In the genomic region with DNA sequence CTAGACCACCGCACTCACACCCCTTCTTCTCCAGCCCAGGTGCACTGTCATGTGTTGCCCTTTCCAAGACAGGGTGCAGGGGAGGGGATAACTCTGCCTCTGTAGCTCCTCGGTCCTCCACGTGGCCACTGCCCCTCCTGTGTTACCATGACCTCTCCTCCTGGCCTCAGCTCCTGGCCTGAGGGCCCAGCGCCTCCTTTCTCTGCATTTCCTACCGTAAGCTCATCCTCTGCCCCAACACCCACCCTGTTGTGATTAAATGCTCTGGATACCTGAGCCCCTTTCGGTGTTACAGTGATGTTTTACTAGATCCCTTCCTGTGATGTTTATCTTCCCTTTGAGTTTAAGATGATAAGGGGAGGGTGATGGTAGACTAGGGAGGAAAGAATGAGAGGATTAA, we compare ENCODE assay signal across 28 cellular contexts.
"Had no signal": no experiment of that assay in that cellular context is flagged by ENCODE, and none has a peak within 500 bp of the region (broad histone marks: within the 10 kb centered on the region; RNA-seq: fewer than 3 reads in every experiment).

No MANE protein-coding gene starts in this region.

- H3K36me3 Mint-ChIP-seq: activated naive CD8-positive, alpha-beta T cell treated with anti-CD3 and anti-CD28 coated beads for 36 hours; natural killer cell treated with Interleukin-12 subunit alpha and Interleukin-12 subunit beta and Interleukin-15 and Interleukin-18, amount 100 ng/mL, for 72 hours had no signal

- H3K4me1 ChIP-seq: adrenal gland, foreskin keratinocyte, left lung, suprapubic skin had no signal

- H3K4me3 Mint-ChIP-seq: activated naive CD4-positive, alpha-beta T cell treated with anti-CD3 and anti-CD28 coated beads for 36 hours; activated naive CD8-positive, alpha-beta T cell treated with anti-CD3 and anti-CD28 coated beads for 36 hours; effector memory CD8-positive, alpha-beta T cell; natural killer cell treated with Interleukin-12 subunit alpha and Interleukin-12 subunit beta and Interleukin-15 and Interleukin-18, amount 100 ng/mL, for 72 hours; T-helper 2 cell treated with Interferon-gamma antibody and Interleukin-4, amounts not matched to agents 5 μg/mL and 100 μg/mL, for 36 hours had no signal

- ATAC-seq: body of pancreas; effector memory CD8-positive, alpha-beta T cell; foreskin keratinocyte; heart left ventricle; left lung; lower lobe of right lung; mucosa of descending colon; natural killer cell treated with Interleukin-12 subunit alpha and Interleukin-12 subunit beta and Interleukin-15 and Interleukin-18, amount 100 ng/mL, for 72 hours had no signal

- H3K4me2 ChIP-seq: smooth muscle cell had no signal

- H3K36me3 ChIP-seq: adrenal gland, esophagus muscularis mucosa, heart left ventricle, left lung, lower lobe of right lung, right atrium auricular region, suprapubic skin had no signal

- DNase-seq: activated CD4-positive, alpha-beta T cell treated with anti-CD3 and anti-CD28 coated beads for 4 hours; activated CD4-positive, alpha-beta T cell treated with anti-CD3 and anti-CD28 coated beads, Interleukin-2, amount 50 U/mL, for 4 hours; activated effector memory CD4-positive, alpha-beta T cell treated with Interleukin-2 at 50 U/mL for 16 hours; activated naive CD4-positive, alpha-beta T cell treated with anti-CD3 and anti-CD28 coated beads for 36 hours; activated naive CD8-positive, alpha-beta T cell treated with anti-CD3 and anti-CD28 coated beads for 36 hours; activated T-cell treated with anti-CD3 and anti-CD28 coated beads for 4 hours; adrenal gland; aorta; body of pancreas; cortex of kidney; effector memory CD8-positive, alpha-beta T cell; foreskin keratinocyte; heart left ventricle; kidney glomerular epithelial cell; left lung; lower lobe of right lung; mesenchymal stem cell; mucosa of descending colon; stimulated activated CD4-positive, alpha-beta T cell treated with anti-CD3 and anti-CD28 coated beads, Interleukin-1b, Interleukin-23, amount 100 ng/mL, for 48 hours; stimulated activated naive CD4-positive, alpha-beta T cell; T-helper 1 cell; tibial artery had no signal

- H3K27ac Mint-ChIP-seq: activated naive CD4-positive, alpha-beta T cell treated with anti-CD3 and anti-CD28 coated beads for 36 hours; activated naive CD8-positive, alpha-beta T cell treated with anti-CD3 and anti-CD28 coated beads for 36 hours; effector memory CD8-positive, alpha-beta T cell; natural killer cell treated with Interleukin-12 subunit alpha and Interleukin-12 subunit beta and Interleukin-15 and Interleukin-18, amount 100 ng/mL, for 72 hours; T-helper 2 cell treated with Interferon-gamma antibody and Interleukin-4, amounts not matched to agents 5 μg/mL and 100 μg/mL, for 36 hours had no signal

- H3K27me3 Mint-ChIP-seq: activated naive CD8-positive, alpha-beta T cell treated with anti-CD3 and anti-CD28 coated beads for 36 hours; effector memory CD8-positive, alpha-beta T cell; natural killer cell treated with Interleukin-12 subunit alpha and Interleukin-12 subunit beta and Interleukin-15 and Interleukin-18, amount 100 ng/mL, for 72 hours had no signal

- H3K27ac ChIP-seq: adrenal gland, body of pancreas, esophagus muscularis mucosa, foreskin keratinocyte, left lung, lower lobe of right lung, right atrium auricular region, suprapubic skin, tibial artery had no signal

- H3K27me3 ChIP-seq: adrenal gland, body of pancreas, esophagus muscularis mucosa, foreskin keratinocyte, heart left ventricle, left lung, right atrium auricular region, suprapubic skin, tibial artery had no signal

- H3K4me3 ChIP-seq: adrenal gland, body of pancreas, esophagus muscularis mucosa, heart left ventricle, left lung, lower lobe of right lung, mucosa of descending colon, right atrium auricular region, smooth muscle cell, suprapubic skin, tibial artery had no signal

- H3K4me1 Mint-ChIP-seq: activated naive CD8-positive, alpha-beta T cell treated with anti-CD3 and anti-CD28 coated beads for 36 hours had no signal
